36 cellular contexts compared by ENCODE assay signal in genomic region chr17:17844500-17844899, GRCh38. TPM values are rescaled to one million over a fixed set of nuclear protein-coding genes. Genes with fewer than 3 reads are reported as not detected.
DNase-seq lines count a peak whose midpoint lies in the region; ATAC-seq, FAIRE-seq and TF ChIP-seq lines count a peak whose summit lies in the region.
"Had no signal": no experiment of that assay in that cellular context is flagged by ENCODE, and none has a peak within 500 bp of the region (broad histone marks: within the 10 kb centered on the region; RNA-seq: fewer than 3 reads in every experiment).

No MANE protein-coding gene starts in this region.

- no peak overlapping the region for H2AFZ ChIP-seq in HepG2 (ENCODE audit: low read length)

- in situ Hi-C loops in HepG2 (cut with HindIII; ENCODE audit: extremely low pct_ligation_motif_present, low pct_unique_long_range_greater_than_20kb): no loop called here

- H3K27ac Mint-ChIP-seq in dendritic cell treated with granulocyte-macrophage colony-stimulating factor and Interleukin-4, amounts not matched to agents 40 ng/mL and 50 ng/mL, for 4 days: peak overlapping the region; percentile 30
- H3K27ac Mint-ChIP-seq in mesothelial cell of epicardium: peak overlapping the region; percentile 2
- H3K27ac Mint-ChIP-seq: activated CD4-positive, alpha-beta memory T cell treated with anti-CD3 and anti-CD28 coated beads for 36 hours; activated T-helper 1 cell treated with anti-CD3 and anti-CD28 coated beads, Interleukin-12 subunit alpha, Interleukin-12 subunit beta, Interleukin-2, Interleukin-4 antibody, amounts not matched to agents 30 ng/mL and 10 ng/mL and 1 ng/mL, durations not matched to agents 14 hours and 24 hours and 36 hours; nephron; T-helper 2 cell treated with Interferon-gamma antibody and Interleukin-4, amounts not matched to agents 5 μg/mL and 100 μg/mL, for 36 hours had no signal

- no peak overlapping the region for H3K4me3 Mint-ChIP-seq in dendritic cell treated with granulocyte-macrophage colony-stimulating factor and Interleukin-4, amounts not matched to agents 40 ng/mL and 50 ng/mL, for 4 days
- H3K4me3 Mint-ChIP-seq in mesothelial cell of epicardium: no peak overlapping the region
- H3K4me3 Mint-ChIP-seq: activated CD4-positive, alpha-beta memory T cell treated with anti-CD3 and anti-CD28 coated beads for 36 hours; activated T-helper 1 cell treated with anti-CD3 and anti-CD28 coated beads, Interleukin-12 subunit alpha, Interleukin-12 subunit beta, Interleukin-2, Interleukin-4 antibody, amounts not matched to agents 30 ng/mL and 10 ng/mL and 1 ng/mL, durations not matched to agents 14 hours and 24 hours and 36 hours; CD4-positive, CD25-positive, alpha-beta regulatory T cell; nephron; T-helper 2 cell treated with Interferon-gamma antibody and Interleukin-4, amounts not matched to agents 5 μg/mL and 100 μg/mL, for 36 hours had no signal

- H3K4me1 ChIP-seq in HepG2 (ENCODE audit: insufficient read depth, low read length) (peaks cover 67% of the 10 kb centered on the region), right lobe of liver (peaks cover 0 to 37% (median 11%) of the 10 kb centered on the region in 4 donors), foreskin keratinocyte (peaks cover 26% of the 10 kb centered on the region)

- no peak for TF ChIP-seq EP300 in HepG2 (IDR thresholded peaks at IDR 0.05; ENCODE audit: low read depth in 2 of 2, low read length in 2 of 2)
- TF ChIP-seq EP300 in HepG2 (CRISPR knock-in tag; IDR thresholded peaks at IDR 0.05; ENCODE audit: borderline replicate concordance): no peak

- POLR2A ChIA-PET in HepG2 (lab: Yijun Ruan, JAX): interaction anchor here (6.4 kb wide), 1 partner anchor 7 kb away, joined by 51 read pairs; the partner anchor contains the start of gene SREBF1

- DNase-seq in HepG2 (ENCODE audit: low spot score) (no peak), right lobe of liver (no peak), mesothelial cell of epicardium (ENCODE audit: low spot score in 2 of 2, unreplicated experiment in 2 of 2) (no peak), AG08395 (ENCODE audit: low spot score) (no peak), foreskin keratinocyte (no peak)
- DNase-seq: activated CD4-positive, alpha-beta memory T cell treated with anti-CD3 and anti-CD28 coated beads for 36 hours; activated CD4-positive, CD25-positive, alpha-beta regulatory T cell treated with anti-CD3 and anti-CD28 coated beads, Interleukin-2, amount 50 U/mL, for 72 hours; activated CD8-positive, alpha-beta memory T cell treated with anti-CD3 and anti-CD28 coated beads, Interleukin-2, amount 50 U/mL, for 4 hours; activated naive CD4-positive, alpha-beta T cell treated with Interleukin-2 at 50 U/mL for 16 hours; CD4-positive, CD25-positive, alpha-beta regulatory T cell; central memory CD4-positive, alpha-beta T cell; DND-41; Karpas-422; lower lobe of right lung; NCI-H1417 treated with DMSO at 0.1 percent for 48 hours; NCI-H2081 treated with DMSO at 0.1 percent for 48 hours; NCI-H2227 treated with DMSO at 0.1 percent for 48 hours; NCI-H526; retina; SHP77; stimulated activated naive CD4-positive, alpha-beta T cell; tibial artery had no signal

- H3K9me3 ChIP-seq in HepG2 (ENCODE audit: low read length) (no peaks in the 10 kb centered on the region), right lobe of liver (no peaks in the 10 kb centered on the region)
- H3K9me3 ChIP-seq: lower lobe of right lung, ovary, tibial artery, vagina had no signal

- H3K9ac ChIP-seq in HepG2 (ENCODE audit: insufficient read depth, low read depth, low read length): no peak overlapping the region

- no peaks in the 10 kb centered on the region for H3K36me3 ChIP-seq in HepG2 (replicated peaks in 1 of 2; ENCODE audit: control insufficient read depth in 1 of 2, insufficient read depth in 2 of 2, low read length in 2 of 2)
- no peaks in the 10 kb centered on the region for H3K36me3 ChIP-seq in right lobe of liver
- H3K36me3 ChIP-seq: ovary had no signal

- H3K4me2 ChIP-seq in HepG2 (ENCODE audit: low read depth, low read length): no peak overlapping the region
- H3K4me2 ChIP-seq: smooth muscle cell had no signal

- TF ChIP-seq CTCF in HepG2 (CRISPR knock-in tag; IDR thresholded peaks at IDR 0.05): peak; percentile 36; the same call in 1 of the 2 replicates
- no peak for TF ChIP-seq CTCF in right lobe of liver (IDR thresholded peaks at IDR 0.05)
- TF ChIP-seq CTCF in mesothelial cell of epicardium (IDR thresholded peaks at IDR 0.05; ENCODE audit: unreplicated experiment): no peak
- TF ChIP-seq CTCF in foreskin keratinocyte (conservative IDR thresholded peaks at IDR 0.05): no peak

- H3K4me3 ChIP-seq in HepG2 (replicated peaks in 1 of 3; ENCODE audit: insufficient read depth in 1 of 3, low read depth in 2 of 3, low read length in 3 of 3) (no peak overlapping the region), right lobe of liver (no peak overlapping the region)
- H3K4me3 ChIP-seq: lower lobe of right lung, ovary, smooth muscle cell, tibial artery, vagina had no signal

- no peak for FAIRE-seq in HepG2 (lab: Jason Lieb, UNC)
- FAIRE-seq: D721Med, GM18507, GM19239, H54 had no signal

- no peaks in the 10 kb centered on the region for H3K27me3 Mint-ChIP-seq in dendritic cell treated with granulocyte-macrophage colony-stimulating factor and Interleukin-4, amounts not matched to agents 40 ng/mL and 50 ng/mL, for 4 days
- no peaks in the 10 kb centered on the region for H3K27me3 Mint-ChIP-seq in mesothelial cell of epicardium (ENCODE audit: low read depth)
- H3K27me3 Mint-ChIP-seq: activated CD4-positive, alpha-beta memory T cell treated with anti-CD3 and anti-CD28 coated beads for 36 hours; CD4-positive, CD25-positive, alpha-beta regulatory T cell had no signal

- H3K79me2 ChIP-seq in HepG2 (ENCODE audit: insufficient read depth, low read length): no peaks in the 10 kb centered on the region

- TF ChIP-seq POLR2A in HepG2 (IDR thresholded peaks at IDR 0.05; ENCODE audit: insufficient read depth in 1 of 2, low read depth in 2 of 2, low read length in 2 of 2): no peak
- TF ChIP-seq POLR2A in right lobe of liver (IDR thresholded peaks at IDR 0.05): no peak

- no peaks in the 10 kb centered on the region; a peak in 2 of 5 replicates for H3K27me3 ChIP-seq in HepG2 (ENCODE audit: control insufficient read depth in 1 of 2, insufficient read depth in 2 of 2, low read length in 2 of 2)
- H3K27me3 ChIP-seq in right lobe of liver: no peaks in the 10 kb centered on the region
- H3K27me3 ChIP-seq in foreskin keratinocyte: no peaks in the 10 kb centered on the region
- H3K27me3 ChIP-seq: ovary, tibial artery, vagina had no signal

- 41% methylated on average over 6 of the region's 6 CpGs for WGBS in HepG2 (ENCODE audit: low lambda C conversion rate)
- 92% methylated on average over 3 of the region's 6 CpGs for WGBS in right lobe of liver (ENCODE audit: insufficient coverage, low coverage, low lambda C conversion rate, missing lambda C conversion rate)

- peaks cover 25% of the 10 kb centered on the region for H3K36me3 Mint-ChIP-seq in dendritic cell treated with granulocyte-macrophage colony-stimulating factor and Interleukin-4, amounts not matched to agents 40 ng/mL and 50 ng/mL, for 4 days (ENCODE audit: low read depth)
- H3K36me3 Mint-ChIP-seq in mesothelial cell of epicardium: no peaks in the 10 kb centered on the region
- H3K36me3 Mint-ChIP-seq: activated CD4-positive, alpha-beta memory T cell treated with anti-CD3 and anti-CD28 coated beads for 36 hours; CD4-positive, CD25-positive, alpha-beta regulatory T cell had no signal

- intact Hi-C loops in HepG2 (cut with micrococcal nuclease; ENCODE audit: unreplicated experiment): no loop called here
- intact Hi-C loops in right lobe of liver (cut with DNase I): no loop called here
- intact Hi-C loops in dendritic cell treated with granulocyte-macrophage colony-stimulating factor and Interleukin-4, amounts not matched to agents 40 ng/mL and 50 ng/mL, for 4 days (cut with micrococcal nuclease): no loop called here

- CTCF ChIA-PET in HepG2 (lab: Yijun Ruan, JAX; ENCODE audit: low intra/inter-chr PET ratio, low total read pairs): no interaction called here

- no peaks in the 10 kb centered on the region for H3K9me3 Mint-ChIP-seq in dendritic cell treated with granulocyte-macrophage colony-stimulating factor and Interleukin-4, amounts not matched to agents 40 ng/mL and 50 ng/mL, for 4 days
- no peaks in the 10 kb centered on the region for H3K9me3 Mint-ChIP-seq in mesothelial cell of epicardium
- H3K9me3 Mint-ChIP-seq: activated CD4-positive, alpha-beta memory T cell treated with anti-CD3 and anti-CD28 coated beads for 36 hours; activated T-helper 1 cell treated with anti-CD3 and anti-CD28 coated beads, Interleukin-12 subunit alpha, Interleukin-12 subunit beta, Interleukin-2, Interleukin-4 antibody, amounts not matched to agents 30 ng/mL and 10 ng/mL and 1 ng/mL, durations not matched to agents 14 hours and 24 hours and 36 hours; CD4-positive, CD25-positive, alpha-beta regulatory T cell; nephron; T-helper 2 cell treated with Interferon-gamma antibody and Interleukin-4, amounts not matched to agents 5 μg/mL and 100 μg/mL, for 36 hours had no signal

- TF ChIP-seq RAD21 in HepG2 (CRISPR knock-in tag; IDR thresholded peaks at IDR 0.05): no peak

- H3K27ac ChIP-seq in HepG2 (ENCODE audit: extremely low read length, insufficient read depth, low read length): no peak overlapping the region
- no peak overlapping the region for H3K27ac ChIP-seq in right lobe of liver
- H3K27ac ChIP-seq in temporal lobe (ENCODE audit: low read depth, low read length): peak overlapping the region; percentile 33
- H3K27ac ChIP-seq in foreskin keratinocyte: no peak overlapping the region
- H3K27ac ChIP-seq: HL-60, lower lobe of right lung, ovary, tibial artery, vagina had no signal

- H3K4me1 Mint-ChIP-seq in dendritic cell treated with granulocyte-macrophage colony-stimulating factor and Interleukin-4, amounts not matched to agents 40 ng/mL and 50 ng/mL, for 4 days (ENCODE audit: low read depth): peaks cover 62% of the 10 kb centered on the region
- H3K4me1 Mint-ChIP-seq in mesothelial cell of epicardium: peaks cover 12% of the 10 kb centered on the region

- no peak for ATAC-seq in HepG2
- no peak for ATAC-seq in right lobe of liver
- ATAC-seq in foreskin keratinocyte: no peak
- ATAC-seq in GM18519 (IDR thresholded peaks at IDR 0.05; ENCODE audit: low FRiP score, unreplicated experiment): no peak
- ATAC-seq: lower lobe of right lung had no signal

- BruUV-seq in HepG2 (replicated peaks; lab: Mats Ljungman, UMichigan): no TSS peak

- no peaks in the 10 kb centered on the region for H4K20me1 ChIP-seq in HepG2 (ENCODE audit: insufficient read depth, low read length)

RNA-seq across cellular contexts. Expression of gene SREBF1, which starts 7.7 kb away (rescaled TPM):
- total RNA-seq in HepG2 (2016; rRNA removed; fragmentation: Illumina TruSeq; extraction: Trizol) (12.6 and 34.3 TPM in 2 replicates), right lobe of liver (100 to 1,000 TPM in 4 of 6 experiments, 10 to 100 TPM in 2; 63.8 to 246 (median 173) TPM), mesothelial cell of epicardium (179 to 187 TPM (median 181 TPM) in 3 replicates), temporal lobe (13.3 TPM), foreskin keratinocyte (113 and 118 TPM in 2 replicates)
- 17.8 and 21.9 TPM in 2 replicates for total RNA-seq in HepG2 (2016; cell fraction: cytosol; rRNA removed; fragmentation: Illumina TruSeq; extraction: Trizol; ENCODE audit: low read depth)
- total RNA-seq in HepG2 (2016; cell fraction: insoluble cytoplasmic fraction; rRNA removed; fragmentation: Illumina TruSeq; extraction: Trizol): 11.7 and 40.3 TPM in 2 replicates
- total RNA-seq in HepG2 (2016; cell fraction: membrane; rRNA removed; fragmentation: Illumina TruSeq; extraction: Trizol): 12.6 and 16.8 TPM in 2 replicates
- 53.2 and 57.7 TPM in 2 replicates for total RNA-seq in HepG2 (2016; cell fraction: nucleus; rRNA removed; fragmentation: Illumina TruSeq; extraction: Trizol)
- polyA plus RNA-seq in HepG2 (2011; rRNA removed) (38.0 and 57.5 TPM in 2 replicates), foreskin keratinocyte (67.3 and 72.1 TPM in 2 replicates)
- polyA plus RNA-seq in HepG2 (2011; cell fraction: cytosol; rRNA removed): 16.6 and 23.2 TPM in 2 replicates
- 385 and 409 TPM in 2 replicates for polyA plus RNA-seq in HepG2 (2011; cell fraction: nucleus; rRNA removed)
- polyA plus RNA-seq in HepG2 (2012): 60.2 and 60.8 TPM in 2 replicates
- 3.6 and 4.8 TPM in 2 replicates for polyA plus RNA-seq in HepG2 (2016; cell fraction: cytosol; fragmentation: Illumina TruSeq; extraction: Trizol; ENCODE audit: low read depth)
- 11.3 and 14.1 TPM in 2 replicates for polyA plus RNA-seq in HepG2 (2016; cell fraction: insoluble cytoplasmic fraction; fragmentation: Illumina TruSeq; extraction: Trizol; ENCODE audit: low read depth)
- polyA plus RNA-seq in HepG2 (2016; cell fraction: membrane; fragmentation: Illumina TruSeq; extraction: Trizol; ENCODE audit: low read depth): 7.4 and 8.0 TPM in 2 replicates
- polyA plus RNA-seq in HepG2 (2016; cell fraction: nucleus; fragmentation: Illumina TruSeq; extraction: Trizol; ENCODE audit: insufficient read depth, low read depth): 156 and 162 TPM in 2 replicates
- 70.2 and 130 TPM in 2 replicates for polyA minus RNA-seq in HepG2 (2011; rRNA and poly(A)+ RNA removed; ENCODE audit: low replicate concordance)
- 35.3 and 56.1 TPM in 2 replicates for polyA minus RNA-seq in HepG2 (2011; cell fraction: cytosol; rRNA and poly(A)+ RNA removed)
- 93.2 and 119 TPM in 2 replicates for polyA minus RNA-seq in HepG2 (2011; cell fraction: nucleus; rRNA and poly(A)+ RNA removed)
